ENCODE assay signal across 19 cellular contexts in genomic region chr6:151002562-151002961, GRCh38.
"Had no signal": no experiment of that assay in that cellular context is flagged by ENCODE, and none has a peak within 500 bp of the region (broad histone marks: within the 10 kb centered on the region; RNA-seq: fewer than 3 reads in every experiment).

No MANE protein-coding gene starts in this region.

- H3K36me3 ChIP-seq: esophagus muscularis mucosa, neural progenitor cell, ovary, sigmoid colon had no signal

- H3K4me3 Mint-ChIP-seq: activated B cell treated with CpG ODN at 0.5 μM for 24 hours; activated T-cell treated with anti-CD3 and anti-CD28 coated beads, Interleukin-2, amount 50 U/mL, for 72 hours; neural progenitor cell; stimulated activated effector memory CD8-positive, alpha-beta T cell treated with anti-CD3 and anti-CD28 coated beads, Interleukin-12 subunit alpha, Interleukin-12 subunit beta, amount 100 ng/mL, for 72 hours; T-helper 1 cell treated with Interleukin-12 subunit alpha and Interleukin-12 subunit beta and Interleukin-4 antibody, amounts not matched to agents 30 μg/mL and 1 μg/mL, for 36 hours had no signal

- H3K27me3 ChIP-seq: body of pancreas, esophagus muscularis mucosa, neural progenitor cell, ovary, sigmoid colon had no signal

- H3K27me3 Mint-ChIP-seq: activated B cell treated with CpG ODN at 0.5 μM for 24 hours had no signal

- DNase-seq: activated B cell treated with CpG ODN at 0.5 μM for 24 hours; activated CD4-positive, alpha-beta T cell treated with anti-CD3 and anti-CD28 coated beads for 48 hours; activated CD8-positive, alpha-beta memory T cell treated with anti-CD3 and anti-CD28 coated beads, Interleukin-2, amount 50 U/mL, for 48 hours; activated gamma-delta T cell; activated T-cell treated with anti-CD3 and anti-CD28 coated beads, Interleukin-2, amount 50 U/mL, for 72 hours; amygdala; body of pancreas; central memory CD4-positive, alpha-beta T cell; foreskin fibroblast; hypothalamus; left ventricle myocardium superior; ovary; sigmoid colon had no signal

- ATAC-seq: activated T-cell treated with anti-CD3 and anti-CD28 coated beads, Interleukin-2, amount 50 U/mL, for 72 hours; body of pancreas; left ventricle myocardium superior; stimulated activated effector memory CD8-positive, alpha-beta T cell treated with anti-CD3 and anti-CD28 coated beads, Interleukin-12 subunit alpha, Interleukin-12 subunit beta, amount 100 ng/mL, for 72 hours had no signal

- H3K4me3 ChIP-seq: body of pancreas, coronary artery, esophagus muscularis mucosa, neural progenitor cell, ovary, sigmoid colon had no signal

- H3K27ac ChIP-seq: body of pancreas, esophagus muscularis mucosa, neural progenitor cell had no signal

- H3K9me3 ChIP-seq: body of pancreas, esophagus muscularis mucosa, ovary, sigmoid colon had no signal

- H3K9me3 Mint-ChIP-seq: activated B cell treated with CpG ODN at 0.5 μM for 24 hours; activated naive CD4-positive, alpha-beta T cell treated with anti-CD3 and anti-CD28 coated beads, Interleukin-2, amount 50 U/mL, for 72 hours; activated T-cell treated with anti-CD3 and anti-CD28 coated beads, Interleukin-2, amount 50 U/mL, for 72 hours; neural progenitor cell; stimulated activated effector memory CD8-positive, alpha-beta T cell treated with anti-CD3 and anti-CD28 coated beads, Interleukin-12 subunit alpha, Interleukin-12 subunit beta, amount 100 ng/mL, for 72 hours; T-helper 1 cell treated with Interleukin-12 subunit alpha and Interleukin-12 subunit beta and Interleukin-4 antibody, amounts not matched to agents 30 μg/mL and 1 μg/mL, for 36 hours had no signal

- H3K27ac Mint-ChIP-seq: activated B cell treated with CpG ODN at 0.5 μM for 24 hours; activated T-cell treated with anti-CD3 and anti-CD28 coated beads, Interleukin-2, amount 50 U/mL, for 72 hours; neural progenitor cell; T-helper 1 cell treated with Interleukin-12 subunit alpha and Interleukin-12 subunit beta and Interleukin-4 antibody, amounts not matched to agents 30 μg/mL and 1 μg/mL, for 36 hours had no signal
